In genomic region chr1:39626646-39627045, GRCh38 we compare ENCODE assay signal across 28 cellular contexts. TPM values are rescaled to one million over a fixed set of nuclear protein-coding genes. Genes with fewer than 3 reads are reported as not detected.
DNase-seq lines count a peak whose midpoint lies in the region; ATAC-seq and TF ChIP-seq lines count a peak whose summit lies in the region.
"Had no signal": no experiment of that assay in that cellular context is flagged by ENCODE, and none has a peak within 500 bp of the region (broad histone marks: within the 10 kb centered on the region; RNA-seq: fewer than 3 reads in every experiment).

No MANE protein-coding gene starts in this region.

- H3K4me3 ChIP-seq in adrenal gland: no peak overlapping the region
- no peak overlapping the region for H3K4me3 ChIP-seq in thoracic aorta

- H3K36me3 ChIP-seq in adrenal gland (replicated peaks in 1 of 2): peaks cover 0 to 16% of the 10 kb centered on the region in 2 donors
- H3K36me3 ChIP-seq in thoracic aorta: peaks cover 35% of the 10 kb centered on the region
- H3K36me3 ChIP-seq: brain microvascular endothelial cell, neutrophil had no signal

- H3K4me1 ChIP-seq in adrenal gland (replicated peaks in 1 of 2) (peaks cover 0 to 24% of the 10 kb centered on the region in 2 donors), thoracic aorta (ENCODE audit: control insufficient read depth in 1 of 2, low read depth in 2 of 2) (peaks cover 38 to 78% of the 10 kb centered on the region in 2 donors)
- H3K4me1 ChIP-seq: Caco-2, foreskin keratinocyte had no signal

- peak overlapping the region in 4 of 5 donors; percentile 32 to 88 (median 54) for H3K27ac ChIP-seq in adrenal gland
- H3K27ac ChIP-seq in cingulate gyrus (ENCODE audit: low read depth, low read length): peak overlapping the region; percentile 84
- H3K27ac ChIP-seq in thoracic aorta: peak overlapping the region; percentile 96 to 98
- H3K27ac ChIP-seq: brain microvascular endothelial cell, C4-2B, foreskin keratinocyte, KMS-11, neutrophil, VCaP had no signal

- TF ChIP-seq CTCF in adrenal gland (IDR thresholded peaks at IDR 0.05) (no peak), thoracic aorta (IDR thresholded peaks at IDR 0.05) (no peak)

- TF ChIP-seq POLR2A in adrenal gland (IDR thresholded peaks at IDR 0.05): no peak

- ATAC-seq in thoracic aorta (ENCODE audit: insufficient number of reproducible peaks, low FRiP score, low read depth) (no peak), HG03159 (IDR thresholded peaks at IDR 0.05; ENCODE audit: unreplicated experiment) (no peak), GM21528 (IDR thresholded peaks at IDR 0.05; ENCODE audit: low FRiP score, unreplicated experiment) (no peak)
- ATAC-seq: foreskin keratinocyte, PC-3 had no signal

- no peaks in the 10 kb centered on the region for H3K9me3 ChIP-seq in adrenal gland (replicated peaks in 1 of 3)
- no peaks in the 10 kb centered on the region for H3K9me3 ChIP-seq in thoracic aorta
- H3K9me3 ChIP-seq: Caco-2, neutrophil had no signal

- WGBS in adrenal gland, 4 donors: 86 to 92% (median 88%) methylated on average over 13 to 16 of the region's 16 CpGs

- no peak for DNase-seq in adrenal gland
- peak; percentile 25 for DNase-seq in medulla oblongata (ENCODE audit: extremely low spot score)
- DNase-seq in thoracic aorta (ENCODE audit: low spot score): no peak
- no peak for DNase-seq in hepatic stellate cell (ENCODE audit: low spot score)
- DNase-seq: activated CD4-positive, alpha-beta T cell treated with anti-CD3 and anti-CD28 coated beads for 48 hours; activated T-cell treated with anti-CD3 and anti-CD28 coated beads, Interleukin-2, amount 50 U/mL, for 48 hours; brain microvascular endothelial cell; Caco-2; DMS79 treated with DMSO at 0.1 percent for 48 hours; foreskin keratinocyte; NCI-H1417; NCI-H2029 treated with DMSO at 0.1 percent for 48 hours; NCI-H526; NK-92 treated with Interleukin-12 subunit alpha and Interleukin-12 subunit beta, amount 100 ng/mL, for 24 hours; PC-3; small intestine; stimulated activated CD4-positive, alpha-beta T cell treated with anti-CD3 and anti-CD28 coated beads, Interleukin-1b, Interleukin-23, amount 100 ng/mL, for 48 hours; stimulated activated CD8-positive, alpha-beta memory T cell treated with anti-CD3 and anti-CD28 coated beads, Interleukin-4, amount 100 ng/mL, for 48 hours had no signal

- no peaks in the 10 kb centered on the region for H3K27me3 ChIP-seq in adrenal gland
- no peaks in the 10 kb centered on the region for H3K27me3 ChIP-seq in thoracic aorta (replicated peaks; ENCODE audit: insufficient read depth)
- H3K27me3 ChIP-seq: brain microvascular endothelial cell, neutrophil had no signal

- intact Hi-C loops in adrenal gland (cut with DNase I): no loop called here

RNA-seq across cellular contexts. Expression of gene HEYL, which starts 12.8 kb away (rescaled TPM):
- total RNA-seq in adrenal gland (10 to 100 TPM in 7 of 8 donors, 1 to 10 TPM in 1; 8.4 to 27.7 (median 15.2) TPM), thoracic aorta (10 to 100 TPM; 45.6 to 91.2 TPM)
- polyA plus RNA-seq in adrenal gland: 10 to 100 TPM in 1 of 3 donors, 1 to 10 TPM in 2; 7.4 to 18.2 (median 8.1) TPM
- total RNA-seq: foreskin keratinocyte, lung microvascular endothelial cell, PC-3 had no signal

RNA-seq across cellular contexts. Expression of gene NT5C1A, which starts 45.3 kb away (rescaled TPM):
- total RNA-seq in adrenal gland: 1 to 10 TPM in 4 of 8 donors, under 1 TPM in 3, not detected in 1; 0.43 to 7.8 (median 2.3) TPM
- polyA plus RNA-seq in adrenal gland: 1 to 10 TPM in 1 of 3 donors, under 1 TPM in 2; 0.17 to 1.0 (median 0.97) TPM
- 1 to 10 TPM in 1 of 2 donors, not detected in 1; 2.8 TPM for total RNA-seq in thoracic aorta
- total RNA-seq: Caco-2, foreskin keratinocyte, lung microvascular endothelial cell, PC-3, progenitor cell of endocrine pancreas, ureter had no signal
- polyA plus RNA-seq: foreskin keratinocyte had no signal

RNA-seq across cellular contexts. Expression of gene PABPC4, which starts 50.1 kb away (rescaled TPM):
- total RNA-seq in adrenal gland (100 to 1,000 TPM; 108 to 354 (median 200) TPM), thoracic aorta (100 to 1,000 TPM in 1 of 2 donors, 10 to 100 TPM in 1; 85.2 to 171 TPM)
- 100 to 1,000 TPM; 285 to 347 (median 290) TPM for polyA plus RNA-seq in adrenal gland
